In genomic region chr3:22901684-22902083, GRCh38 we compare ENCODE assay signal across 17 cellular contexts.
DNase-seq lines count a peak whose midpoint lies in the region; TF ChIP-seq lines count a peak whose summit lies in the region.
"Had no signal": no experiment of that assay in that cellular context is flagged by ENCODE, and none has a peak within 500 bp of the region (broad histone marks: within the 10 kb centered on the region; RNA-seq: fewer than 3 reads in every experiment).

No MANE protein-coding gene starts in this region.

- POLR2A ChIA-PET in SK-N-SH (lab: Yijun Ruan, JAX): no interaction called here

- H3F3A ChIP-seq in neural progenitor cell (ENCODE audit: low read depth) (no peaks in the 10 kb centered on the region), SK-N-SH (replicated peaks; ENCODE audit: insufficient read depth) (no peaks in the 10 kb centered on the region)

- no peaks in the 10 kb centered on the region for H3K79me2 ChIP-seq in neural progenitor cell (ENCODE audit: low read depth)
- no peaks in the 10 kb centered on the region for H3K79me2 ChIP-seq in SK-N-SH (ENCODE audit: insufficient read depth)

- no peaks in the 10 kb centered on the region for H3K9me2 ChIP-seq in SK-N-SH

- no peak overlapping the region for H3K4me2 ChIP-seq in neural progenitor cell
- H3K4me2 ChIP-seq in SK-N-SH: no peak overlapping the region
- H3K4me2 ChIP-seq: A549; BLaER1 treated with 17β-estradiol and CSF1 and Interleukin-3, amounts not matched to agents 10 nM and 100 nM had no signal

- DNase-seq in NAMALWA (ENCODE audit: low spot score): peak; percentile 17
- DNase-seq in epithelial cell of proximal tubule (ENCODE audit: low read depth): no peak
- no peak for DNase-seq in neural progenitor cell (ENCODE audit: low spot score)
- DNase-seq in SK-N-SH: no peak
- no peak for DNase-seq in cardiac septum (ENCODE audit: low spot score)
- DNase-seq in NCI-H524 (lab: John Stamatoyannopoulos, UW): no peak
- DNase-seq: CD8-positive, alpha-beta memory T cell; DND-41; HCEC 1CT; IMR-90; NCI-H1436 treated with DMSO at 0.1 percent for 48 hours; NCI-H2081 treated with DMSO at 0.1 percent for 48 hours; NCI-H524 treated with DMSO at 0.1 percent for 48 hours; SHP77 had no signal

- TF ChIP-seq CTCF in GM12873 (IDR thresholded peaks at IDR 0.05; ENCODE audit: insufficient read depth, low read depth, low read length, missing control alignments) (peak; percentile 17), epithelial cell of proximal tubule (conservative IDR thresholded peaks at IDR 0.05; ENCODE audit: low read depth, low read length) (peak; percentile 29), neural progenitor cell (IDR thresholded peaks at IDR 0.05) (peak; percentile 15), SK-N-SH (IDR thresholded peaks at IDR 0.05) (no peak; the same call in 1 of the 2 replicates)

- H3K4me3 ChIP-seq in epithelial cell of proximal tubule (ENCODE audit: low read depth, low read length): no peak overlapping the region
- H3K4me3 ChIP-seq in neural progenitor cell: no peak overlapping the region
- H3K4me3 ChIP-seq in SK-N-SH (ENCODE audit: low read depth in 2 of 2, low read length in 1 of 2): no peak overlapping the region
- H3K4me3 ChIP-seq: A549; BLaER1 treated with 17β-estradiol and CSF1 and Interleukin-3, amounts not matched to agents 10 nM and 100 nM had no signal

- intact Hi-C loops in cardiac septum (cut with DNase I): no loop called here

- TF ChIP-seq RAD21 in SK-N-SH (IDR thresholded peaks at IDR 0.05; ENCODE audit: low read length): no peak

- no peak overlapping the region for H3K4me3 Mint-ChIP-seq in neural progenitor cell
- H3K4me3 Mint-ChIP-seq: CD8-positive, alpha-beta memory T cell had no signal

- TF ChIP-seq EP300 in SK-N-SH (IDR thresholded peaks at IDR 0.05; ENCODE audit: borderline replicate concordance in 1 of 2, low read depth in 1 of 2, low read length in 1 of 2): no peak

- H3K4me1 ChIP-seq in neural progenitor cell: no peaks in the 10 kb centered on the region
- no peaks in the 10 kb centered on the region; a peak in 1 of 4 replicates for H3K4me1 ChIP-seq in SK-N-SH (ENCODE audit: control insufficient read depth in 1 of 2, insufficient read depth in 2 of 2, low read depth in 1 of 2, low read length in 1 of 2)
- H3K4me1 ChIP-seq: A549 had no signal

- no peaks in the 10 kb centered on the region for H3K4me1 Mint-ChIP-seq in neural progenitor cell
- H3K4me1 Mint-ChIP-seq: CD8-positive, alpha-beta memory T cell had no signal

- H3K9me3 Mint-ChIP-seq in neural progenitor cell: peaks cover 2% of the 10 kb centered on the region

- no peaks in the 10 kb centered on the region for H3K36me3 Mint-ChIP-seq in neural progenitor cell
- H3K36me3 Mint-ChIP-seq: CD8-positive, alpha-beta memory T cell had no signal

- no peak overlapping the region for H3K9ac ChIP-seq in neural progenitor cell
- no peak overlapping the region for H3K9ac ChIP-seq in SK-N-SH
- H3K9ac ChIP-seq: BLaER1 treated with 17β-estradiol and CSF1 and Interleukin-3, amounts not matched to agents 10 nM and 100 nM had no signal

- H3K27ac ChIP-seq in neural progenitor cell (no peak overlapping the region), SK-N-SH (ENCODE audit: low read depth in 2 of 2, low read length in 1 of 2) (no peak overlapping the region)
- H3K27ac ChIP-seq: A549; BLaER1 treated with 17β-estradiol and CSF1 and Interleukin-3, amounts not matched to agents 10 nM and 100 nM had no signal

- peaks cover 3% of the 10 kb centered on the region for H3K27me3 Mint-ChIP-seq in neural progenitor cell (ENCODE audit: insufficient read depth, low read depth)
- H3K27me3 Mint-ChIP-seq: CD8-positive, alpha-beta memory T cell had no signal

- no peak overlapping the region for H3K27ac Mint-ChIP-seq in neural progenitor cell
- H3K27ac Mint-ChIP-seq: CD8-positive, alpha-beta memory T cell had no signal

- H3K27me3 ChIP-seq in neural progenitor cell (no peaks in the 10 kb centered on the region), SK-N-SH (ENCODE audit: insufficient read depth) (no peaks in the 10 kb centered on the region)
- H3K27me3 ChIP-seq: BLaER1 treated with 17β-estradiol and CSF1 and Interleukin-3, amounts not matched to agents 10 nM and 100 nM had no signal

- no peaks in the 10 kb centered on the region for H4K20me1 ChIP-seq in neural progenitor cell (ENCODE audit: low read depth)
- no peaks in the 10 kb centered on the region for H4K20me1 ChIP-seq in SK-N-SH (ENCODE audit: insufficient read depth)
- H4K20me1 ChIP-seq: BLaER1 treated with 17β-estradiol and CSF1 and Interleukin-3, amounts not matched to agents 10 nM and 100 nM had no signal

- CTCF ChIA-PET in SK-N-SH (lab: Yijun Ruan, JAX): no interaction called here

- H2AFZ ChIP-seq in neural progenitor cell (replicated peaks) (no peak overlapping the region), SK-N-SH (ENCODE audit: low read depth) (no peak overlapping the region)

- H3K36me3 ChIP-seq in neural progenitor cell (no peaks in the 10 kb centered on the region), SK-N-SH (replicated peaks in 1 of 2; ENCODE audit: control insufficient read depth in 1 of 2, insufficient read depth in 2 of 2, low read length in 1 of 2) (no peaks in the 10 kb centered on the region)
- H3K36me3 ChIP-seq: BLaER1 treated with 17β-estradiol and CSF1 and Interleukin-3, amounts not matched to agents 10 nM and 100 nM had no signal

- H3K9me3 ChIP-seq in neural progenitor cell (ENCODE audit: low read depth) (no peaks in the 10 kb centered on the region), SK-N-SH (no peaks in the 10 kb centered on the region)

TF ChIP-seq in SK-N-SH, 30 proteins besides CTCF, POLR2A, EP300 and RAD21 (continues in another document):
- TF ChIP-seq RCOR1 (IDR thresholded peaks at IDR 0.05; ENCODE audit: low read length) (no peak), SIN3A (IDR thresholded peaks at IDR 0.05; ENCODE audit: borderline replicate concordance, low read depth, low read length) (no peak), YY1 (IDR thresholded peaks at IDR 0.05; ENCODE audit: low read depth) (no peak), GATA2 (CRISPR knock-in tag; IDR thresholded peaks at IDR 0.05) (no peak), FOXJ3 (CRISPR knock-in tag; IDR thresholded peaks at IDR 0.05) (no peak), TCF12 (IDR thresholded peaks at IDR 0.05) (no peak), FOXM1 (IDR thresholded peaks at IDR 0.05; ENCODE audit: low read depth) (no peak), NRF1 (IDR thresholded peaks at IDR 0.05; ENCODE audit: low read depth, low read length) (no peak), PBX3 (IDR thresholded peaks at IDR 0.05) (no peak), REST (IDR thresholded peaks at IDR 0.05; ENCODE audit: low read depth, low read length) (no peak), EZH2phosphoT487 (IDR thresholded peaks at IDR 0.05; ENCODE audit: borderline replicate concordance, low read depth) (no peak), USF1 (IDR thresholded peaks at IDR 0.05; ENCODE audit: borderline replicate concordance, low read depth) (no peak), CHD2 (IDR thresholded peaks at IDR 0.05; ENCODE audit: low read length, partially characterized antibody) (no peak), TEAD4 (IDR thresholded peaks at IDR 0.05; ENCODE audit: borderline replicate concordance, insufficient read depth) (no peak), JUND (IDR thresholded peaks at IDR 0.05) (no peak)
